Comparison of ENCODE assay signal across 8 cellular contexts in genomic region chr5:168747987-168748777, GRCh38.
DNase-seq lines count a peak whose midpoint lies in the region; ATAC-seq and TF ChIP-seq lines count a peak whose summit lies in the region.

No MANE protein-coding gene starts in this region.

- H3K9me3 ChIP-seq in Loucy (ENCODE audit: insufficient read depth, low read depth, low read length) (no peaks in the 10 kb centered on the region), WERI-Rb-1 (ENCODE audit: severe bottlenecking) (peaks cover 2% of the 10 kb centered on the region)

- peak; percentile 68 for TF ChIP-seq CTCF in Loucy (conservative IDR thresholded peaks at IDR 0.05; ENCODE audit: low read length)
- peak; percentile 95 for TF ChIP-seq CTCF in WERI-Rb-1 (IDR thresholded peaks at IDR 0.05; ENCODE audit: low read depth, low read length)
- peak; percentile 49 for TF ChIP-seq CTCF in fibroblast of pulmonary artery (IDR thresholded peaks at IDR 0.05; ENCODE audit: low read length, missing control alignments)

- H3K9ac ChIP-seq in Loucy (ENCODE audit: low read depth, low read length, poor library complexity, severe bottlenecking) = no peak overlapping the region

- no peaks in the 10 kb centered on the region for H3K27me3 ChIP-seq in Loucy (ENCODE audit: insufficient read depth, low read length, poor library complexity, severe bottlenecking)
- peaks cover 88% of the 10 kb centered on the region for H3K27me3 ChIP-seq in WERI-Rb-1 (ENCODE audit: insufficient read depth, low read depth, severe bottlenecking)

- H3K27ac ChIP-seq in WERI-Rb-1 = no peak overlapping the region

- H3K36me3 ChIP-seq in Loucy (ENCODE audit: insufficient read depth, low read length) (no peaks in the 10 kb centered on the region), WERI-Rb-1 (no peaks in the 10 kb centered on the region)

- peak overlapping the region; percentile 44 for H3K4me2 ChIP-seq in Loucy (ENCODE audit: low read depth, low read length, poor library complexity, severe bottlenecking)

- in situ Hi-C loops in Caki2 (cut with HindIII; ENCODE audit: low pct_unique_long_range_greater_than_20kb, low sequenced_read_pairs) = no loop called here

- ATAC-seq in GM21390 (IDR thresholded peaks at IDR 0.05; ENCODE audit: unreplicated experiment) = peak; percentile 67
- ATAC-seq in HG03457 (IDR thresholded peaks at IDR 0.05; ENCODE audit: unreplicated experiment) = no peak

- H2AFZ ChIP-seq in Loucy (ENCODE audit: low read length) = peak overlapping the region; percentile 68

- intact Hi-C loops in posterior cingulate gyrus (cut with DNase I) = no loop called here

- H3F3A ChIP-seq in Loucy (ENCODE audit: low read depth) = no peaks in the 10 kb centered on the region

- peaks cover 5% of the 10 kb centered on the region for H3K4me1 ChIP-seq in Loucy (ENCODE audit: insufficient read depth, low read length, poor library complexity, severe bottlenecking)

- peak; percentile 21 for DNase-seq in Caki2 (ENCODE audit: low read depth)
- peak; percentile 63 for DNase-seq in WERI-Rb-1
- DNase-seq in fibroblast of pulmonary artery (ENCODE audit: low read depth) = peak; percentile 11
- peak in 6 of 10 donors; percentile 27 to 89 (median 47) for DNase-seq in posterior cingulate gyrus
- DNase-seq in GF-D8 (lab: John Stamatoyannopoulos, UW) = no peak

- no peaks in the 10 kb centered on the region for H4K20me1 ChIP-seq in Loucy (ENCODE audit: insufficient read depth, low read length, poor library complexity, severe bottlenecking)

- no peaks in the 10 kb centered on the region for H3K9me2 ChIP-seq in Loucy (replicated peaks; ENCODE audit: low read depth, low read length)

- H3K79me2 ChIP-seq in Loucy (ENCODE audit: insufficient read depth, low read length) = no peaks in the 10 kb centered on the region

- H3K4me3 ChIP-seq in Loucy (ENCODE audit: low read length, poor library complexity, severe bottlenecking) = no peak overlapping the region
- no peak overlapping the region for H3K4me3 ChIP-seq in WERI-Rb-1 (ENCODE audit: low read depth, low read length)
- H3K4me3 ChIP-seq in fibroblast of pulmonary artery (replicated peaks; ENCODE audit: low read depth, low read length) = no peak overlapping the region
